In genomic region chr2:237924164-237924534, GRCh38 we compare ENCODE assay signal across 12 cellular contexts. TPM values are rescaled to one million over a fixed set of nuclear protein-coding genes. Genes with fewer than 3 reads are reported as not detected.
A peak's percentile ranks its signal among the peaks of the same experiment; 100 is the strongest.
DNase-seq lines count a peak whose midpoint lies in the region; ATAC-seq and TF ChIP-seq lines count a peak whose summit lies in the region.
"Had no signal": no experiment of that assay in that cellular context is flagged by ENCODE, and none has a peak within 500 bp of the region (broad histone marks: within the 10 kb centered on the region; RNA-seq: fewer than 3 reads in every experiment).

No MANE protein-coding gene starts in this region.

- H2AFZ ChIP-seq in Karpas-422 (ENCODE audit: low read length), result peak overlapping the region; percentile 54; the same call in 1 of the 2 replicates

- H3K36me3 Mint-ChIP-seq in activated CD8-positive, alpha-beta T cell treated with anti-CD3 and anti-CD28 coated beads for 36 hours (ENCODE audit: low read depth), result no peaks in the 10 kb centered on the region
- peaks cover 4% of the 10 kb centered on the region for H3K36me3 Mint-ChIP-seq in activated CD8-positive, alpha-beta T cell treated with anti-CD3 and anti-CD28 coated beads, Interleukin-2, amount 10 ng/mL, durations not matched to agents 7 days and 5 days (ENCODE audit: low read depth)
- H3K36me3 Mint-ChIP-seq in stimulated activated effector memory CD8-positive, alpha-beta T cell treated with anti-CD3 and anti-CD28 coated beads, Interleukin-12 subunit alpha, Interleukin-12 subunit beta, amount 100 ng/mL, for 72 hours, result no peaks in the 10 kb centered on the region
- H3K36me3 Mint-ChIP-seq: neural progenitor cell had no signal

- CTCF ChIA-PET in activated CD8-positive, alpha-beta T cell treated with anti-CD3 and anti-CD28 coated beads for 36 hours (lab: Charles Lee), result interaction anchor here (0.6 to 2.5 kb wide), 10 partner anchors 8 to 339 kb away, joined by 3 to 19 read pairs (median 4); no protein-coding TSS in a partner anchor
- CTCF ChIA-PET in activated CD8-positive, alpha-beta T cell treated with anti-CD3 and anti-CD28 coated beads, Interleukin-2, amount 10 ng/mL, durations not matched to agents 7 days and 5 days (lab: Charles Lee), result interaction anchor here (1.0 to 2.5 kb wide), 13 partner anchors 8 to 70 kb away, joined by 3 to 13 read pairs (median 9); no protein-coding TSS in a partner anchor

- no peak overlapping the region for H3K4me3 ChIP-seq in Karpas-422 (ENCODE audit: low read length)
- H3K4me3 ChIP-seq in coronary artery, result no peak overlapping the region
- H3K4me3 ChIP-seq: neural progenitor cell had no signal

- no peaks in the 10 kb centered on the region for H3K27me3 ChIP-seq in Karpas-422 (ENCODE audit: low read length)
- H3K27me3 ChIP-seq: upper lobe of left lung had no signal

- peaks cover 4% of the 10 kb centered on the region for H3K27me3 Mint-ChIP-seq in activated CD8-positive, alpha-beta T cell treated with anti-CD3 and anti-CD28 coated beads for 36 hours
- H3K27me3 Mint-ChIP-seq in activated CD8-positive, alpha-beta T cell treated with anti-CD3 and anti-CD28 coated beads, Interleukin-2, amount 10 ng/mL, durations not matched to agents 7 days and 5 days (ENCODE audit: low read depth), result no peaks in the 10 kb centered on the region

- POLR2A ChIA-PET in activated CD8-positive, alpha-beta T cell treated with anti-CD3 and anti-CD28 coated beads for 36 hours (lab: Charles Lee), result interaction anchor here (1.3 to 2.7 kb wide), 2 partner anchors 10 to 83 kb away, joined by 3 to 7 read pairs; no protein-coding TSS in a partner anchor
- POLR2A ChIA-PET in activated CD8-positive, alpha-beta T cell treated with anti-CD3 and anti-CD28 coated beads, Interleukin-2, amount 10 ng/mL, durations not matched to agents 7 days and 5 days (lab: Charles Lee), result interaction anchor here (1.3 kb wide), 1 partner anchor 136 kb away, joined by 5 read pairs; the partner anchor contains the start of gene SCLY

- H3K27ac ChIP-seq in Karpas-422 (ENCODE audit: low read length) (no peak overlapping the region), coronary artery (peak overlapping the region; percentile 19 to 89)
- H3K27ac ChIP-seq: neural progenitor cell had no signal

- H3K9me3 Mint-ChIP-seq in activated CD8-positive, alpha-beta T cell treated with anti-CD3 and anti-CD28 coated beads for 36 hours, result peaks cover 2% of the 10 kb centered on the region
- H3K9me3 Mint-ChIP-seq in activated CD8-positive, alpha-beta T cell treated with anti-CD3 and anti-CD28 coated beads, Interleukin-2, amount 10 ng/mL, durations not matched to agents 7 days and 5 days (ENCODE audit: insufficient read depth), result peaks cover 7% of the 10 kb centered on the region
- no peaks in the 10 kb centered on the region for H3K9me3 Mint-ChIP-seq in stimulated activated effector memory CD8-positive, alpha-beta T cell treated with anti-CD3 and anti-CD28 coated beads, Interleukin-12 subunit alpha, Interleukin-12 subunit beta, amount 100 ng/mL, for 72 hours
- H3K9me3 Mint-ChIP-seq: neural progenitor cell had no signal

- no peak for DNase-seq in activated CD8-positive, alpha-beta T cell treated with anti-CD3 and anti-CD28 coated beads for 36 hours
- DNase-seq in activated CD8-positive, alpha-beta T cell treated with anti-CD3 and anti-CD28 coated beads, Interleukin-2, amount 10 ng/mL, durations not matched to agents 7 days and 5 days, result no peak
- DNase-seq in Karpas-422 (no peak), coronary artery (ENCODE audit: low spot score) (no peak), GM13977 (ENCODE audit: low spot score) (no peak)
- no peak for DNase-seq in stimulated activated effector memory CD8-positive, alpha-beta T cell treated with anti-CD3 and anti-CD28 coated beads, Interleukin-12 subunit alpha, Interleukin-12 subunit beta, amount 100 ng/mL, for 72 hours (ENCODE audit: low spot score in 2 of 2)
- DNase-seq: COR-L47, NCI-H1092 had no signal

- peak overlapping the region; percentile 13 for H3K4me3 Mint-ChIP-seq in activated CD8-positive, alpha-beta T cell treated with anti-CD3 and anti-CD28 coated beads for 36 hours
- no peak overlapping the region for H3K4me3 Mint-ChIP-seq in activated CD8-positive, alpha-beta T cell treated with anti-CD3 and anti-CD28 coated beads, Interleukin-2, amount 10 ng/mL, durations not matched to agents 7 days and 5 days
- H3K4me3 Mint-ChIP-seq in stimulated activated effector memory CD8-positive, alpha-beta T cell treated with anti-CD3 and anti-CD28 coated beads, Interleukin-12 subunit alpha, Interleukin-12 subunit beta, amount 100 ng/mL, for 72 hours, result peak overlapping the region; percentile 23
- H3K4me3 Mint-ChIP-seq: neural progenitor cell had no signal

- H3K9me3 ChIP-seq in Karpas-422 (ENCODE audit: low read length), result no peaks in the 10 kb centered on the region
- H3K9me3 ChIP-seq: upper lobe of left lung had no signal

- peaks cover 27% of the 10 kb centered on the region for H3K4me1 Mint-ChIP-seq in activated CD8-positive, alpha-beta T cell treated with anti-CD3 and anti-CD28 coated beads for 36 hours (ENCODE audit: low read depth)
- H3K4me1 Mint-ChIP-seq in activated CD8-positive, alpha-beta T cell treated with anti-CD3 and anti-CD28 coated beads, Interleukin-2, amount 10 ng/mL, durations not matched to agents 7 days and 5 days (ENCODE audit: low read depth), result peaks cover 39% of the 10 kb centered on the region
- H3K4me1 Mint-ChIP-seq in stimulated activated effector memory CD8-positive, alpha-beta T cell treated with anti-CD3 and anti-CD28 coated beads, Interleukin-12 subunit alpha, Interleukin-12 subunit beta, amount 100 ng/mL, for 72 hours, result peaks cover 26% of the 10 kb centered on the region

- no peak overlapping the region for H3K4me2 ChIP-seq in Karpas-422 (ENCODE audit: low read depth, low read length, poor library complexity, severe bottlenecking)
- H3K4me2 ChIP-seq: neural progenitor cell had no signal

- H3K9me2 ChIP-seq in Karpas-422 (replicated peaks; ENCODE audit: insufficient read depth, low read length), result no peaks in the 10 kb centered on the region

- no peaks in the 10 kb centered on the region for H4K20me1 ChIP-seq in Karpas-422 (ENCODE audit: insufficient read depth, low read depth, low read length)

- in situ Hi-C loops in GM13977 (cut with MboI; ENCODE audit: low pct_unique_long_range_greater_than_20kb, low sequenced_read_pairs, unreplicated experiment), result no loop called here

- no peaks in the 10 kb centered on the region for H3K79me2 ChIP-seq in Karpas-422 (ENCODE audit: low read length)

- H3K9ac ChIP-seq in Karpas-422 (ENCODE audit: low read length), result no peak overlapping the region
- H3K9ac ChIP-seq: neural progenitor cell had no signal

- peaks cover 4% of the 10 kb centered on the region for H3K4me1 ChIP-seq in Karpas-422 (ENCODE audit: low read length)
- H3K4me1 ChIP-seq: neural progenitor cell had no signal

- ATAC-seq in activated CD8-positive, alpha-beta T cell treated with anti-CD3 and anti-CD28 coated beads for 36 hours, result no peak
- no peak for ATAC-seq in activated CD8-positive, alpha-beta T cell treated with anti-CD3 and anti-CD28 coated beads, Interleukin-2, amount 10 ng/mL, durations not matched to agents 7 days and 5 days
- ATAC-seq in stimulated activated effector memory CD8-positive, alpha-beta T cell treated with anti-CD3 and anti-CD28 coated beads, Interleukin-12 subunit alpha, Interleukin-12 subunit beta, amount 100 ng/mL, for 72 hours, result no peak
- ATAC-seq in HG02571 (IDR thresholded peaks at IDR 0.05; ENCODE audit: unreplicated experiment) (no peak), GM18858 (IDR thresholded peaks at IDR 0.05; ENCODE audit: unreplicated experiment) (no peak)

- no peaks in the 10 kb centered on the region for H3K36me3 ChIP-seq in Karpas-422 (ENCODE audit: insufficient read depth, low read length)
- H3K36me3 ChIP-seq: neural progenitor cell, upper lobe of left lung had no signal

- intact Hi-C loops in activated CD8-positive, alpha-beta T cell treated with anti-CD3 and anti-CD28 coated beads for 36 hours (cut with micrococcal nuclease), result loop anchor here (10.0 kb wide), 1 partner anchor 81 kb away; no protein-coding TSS in a partner anchor

- peak overlapping the region; percentile 69 for H3K27ac Mint-ChIP-seq in activated CD8-positive, alpha-beta T cell treated with anti-CD3 and anti-CD28 coated beads for 36 hours
- H3K27ac Mint-ChIP-seq in activated CD8-positive, alpha-beta T cell treated with anti-CD3 and anti-CD28 coated beads, Interleukin-2, amount 10 ng/mL, durations not matched to agents 7 days and 5 days, result no peak overlapping the region
- H3K27ac Mint-ChIP-seq in stimulated activated effector memory CD8-positive, alpha-beta T cell treated with anti-CD3 and anti-CD28 coated beads, Interleukin-12 subunit alpha, Interleukin-12 subunit beta, amount 100 ng/mL, for 72 hours, result peak overlapping the region; percentile 10
- H3K27ac Mint-ChIP-seq: neural progenitor cell had no signal

- no peak for TF ChIP-seq CTCF in activated CD8-positive, alpha-beta T cell treated with anti-CD3 and anti-CD28 coated beads for 36 hours (IDR thresholded peaks at IDR 0.05)
- TF ChIP-seq CTCF in coronary artery (IDR thresholded peaks at IDR 0.05) (no peak), GM13977 (IDR thresholded peaks at IDR 0.05; ENCODE audit: extremely low read depth, insufficient read depth, missing control alignments) (no peak)

RNA-seq across cellular contexts. Expression of gene UBE2F, which starts 42.7 kb away (rescaled TPM):
- total RNA-seq in activated CD8-positive, alpha-beta T cell treated with anti-CD3 and anti-CD28 coated beads for 36 hours, result 10 to 100 TPM; 96.5 to 99.5 TPM
- 10 to 100 TPM; 70.2 to 71.9 TPM for total RNA-seq in activated CD8-positive, alpha-beta T cell treated with anti-CD3 and anti-CD28 coated beads, Interleukin-2, amount 10 ng/mL, durations not matched to agents 7 days and 5 days
- 52.2 and 63.3 TPM in 2 replicates for total RNA-seq in Karpas-422 (2014; rRNA removed; shearing (Covaris generic); ENCODE audit: low replicate concordance)
